ENCODE assay signal across 8 cellular contexts in genomic region chr17:44911133-44912001, GRCh38. TPM values are rescaled to one million over a fixed set of nuclear protein-coding genes. Genes with fewer than 3 reads are reported as not detected.
DNase-seq lines count a peak whose midpoint lies in the region; ATAC-seq and TF ChIP-seq lines count a peak whose summit lies in the region.

No MANE protein-coding gene starts in this region.

- intact Hi-C loops in IMR-90 (cut with micrococcal nuclease) (no loop called here), lower lobe of right lung (cut with DNase I) (no loop called here)

- in situ Hi-C loops in IMR-90 (cut with MboI; ENCODE audit: low sequenced_read_pairs), result loop anchor here (5.0 kb wide), 1 partner anchor 101 kb away; no protein-coding TSS in a partner anchor

- peak overlapping the region; percentile 79 for H2AFZ ChIP-seq in IMR-90 (replicated peaks; ENCODE audit: low read length, poor library complexity)

- ATAC-seq in IMR-90 (ENCODE audit: low read depth) (peak; percentile 42), lower lobe of right lung (peak; percentile 79 to 86)

- H3K36me3 ChIP-seq in IMR-90 (ENCODE audit: control insufficient read depth, insufficient read depth, low read length), result no peaks in the 10 kb centered on the region
- no peaks in the 10 kb centered on the region for H3K36me3 ChIP-seq in duodenal mucosa (ENCODE audit: control insufficient read depth in 1 of 2, insufficient read depth in 2 of 2, low read length in 2 of 2)
- no peaks in the 10 kb centered on the region for H3K36me3 ChIP-seq in lower lobe of right lung

- no peak overlapping the region for H2BK20ac ChIP-seq in IMR-90 (ENCODE audit: low read depth, low read length)

- H4K8ac ChIP-seq in IMR-90 (ENCODE audit: low read depth in 2 of 2, low read length in 2 of 2), result peak overlapping the region in 1 of 2 experiments; percentile 52; a peak in 1 of 4 replicates

- H3K14ac ChIP-seq in IMR-90 (replicated peaks; ENCODE audit: low read depth, low read length), result no peak overlapping the region

- peaks cover 19% of the 10 kb centered on the region for H3K9me1 ChIP-seq in IMR-90 (ENCODE audit: insufficient read depth, low read length)

- BruUV-seq in IMR-90 (replicated peaks; lab: Mats Ljungman, UMichigan), result no TSS peak

- H2AK9ac ChIP-seq in IMR-90 (replicated peaks; ENCODE audit: low read depth, low read length, poor library complexity), result peak overlapping the region; percentile 29

- H2BK15ac ChIP-seq in IMR-90 (ENCODE audit: low read depth, low read length), result peak overlapping the region; percentile 3; the same call in 1 of the 3 replicates

- POLR2A ChIA-PET in IMR-90 (lab: Charles Lee; ENCODE audit: unreplicated experiment), result interaction anchor here (0.6 kb wide), 1 partner anchor 38 kb away, joined by 3 read pairs; no protein-coding TSS in a partner anchor

- CTCF ChIA-PET in IMR-90 (lab: Yijun Ruan, JAX), result interaction anchor here (1.1 kb wide), 1 partner anchor 108 kb away, joined by 3 read pairs; no protein-coding TSS in a partner anchor

- H3K9me3 ChIP-seq in IMR-90 (ENCODE audit: control insufficient read depth, insufficient read depth, low read length) (no peaks in the 10 kb centered on the region), duodenal mucosa (ENCODE audit: control insufficient read depth in 1 of 2, low read length in 2 of 2) (no peaks in the 10 kb centered on the region), lower lobe of right lung (no peaks in the 10 kb centered on the region)

- H3K4me1 ChIP-seq in IMR-90 (ENCODE audit: control insufficient read depth, insufficient read depth, low read length) (peaks cover 11% of the 10 kb centered on the region), duodenal mucosa (ENCODE audit: control insufficient read depth in 1 of 2, insufficient read depth in 2 of 2, low read length in 2 of 2) (peaks cover 8 to 13% of the 10 kb centered on the region in 2 donors), lower lobe of right lung (peaks cover 10% of the 10 kb centered on the region)

- no peak overlapping the region for H3K27ac ChIP-seq in IMR-90 (ENCODE audit: insufficient read depth, low read length)
- H3K27ac ChIP-seq in duodenal mucosa (ENCODE audit: low read depth, low read length), result no peak overlapping the region
- H3K27ac ChIP-seq in lower lobe of right lung, result no peak overlapping the region

- DNase-seq in DMS153 treated with DMSO at 0.1 percent for 48 hours (lab: John Stamatoyannopoulos, UW; ENCODE audit: unreplicated experiment), result peak; percentile 42
- peak; percentile 24 for DNase-seq in IMR-90
- DNase-seq in activated CD4-positive, alpha-beta T cell treated with anti-CD3 and anti-CD28 coated beads for 24 hours (ENCODE audit: low read depth in 2 of 2), result peak; percentile 26 to 33
- peak; percentile 75 for DNase-seq in lower lobe of right lung
- peak; percentile 11 for DNase-seq in stimulated activated CD8-positive, alpha-beta memory T cell treated with anti-CD3 and anti-CD28 coated beads, Interleukin-7, amount 100 ng/mL, for 24 hours (ENCODE audit: low read depth)
- no peak for DNase-seq in NCI-H128 (lab: John Stamatoyannopoulos, UW; ENCODE audit: unreplicated experiment)
- DNase-seq in NCI-H2081 (lab: John Stamatoyannopoulos, UW), result no peak

- H4K91ac ChIP-seq in IMR-90 (ENCODE audit: insufficient read depth, low read depth, low read length), result no peak overlapping the region

- H3K27me3 ChIP-seq in IMR-90 (ENCODE audit: control insufficient read depth, insufficient read depth, low read length), result peaks cover 9% of the 10 kb centered on the region; the same call in 1 of the 2 replicates
- H3K27me3 ChIP-seq in duodenal mucosa (ENCODE audit: control insufficient read depth in 1 of 2, insufficient read depth in 2 of 2, low read length in 2 of 2), result peaks cover 0 to 25% of the 10 kb centered on the region in 2 donors
- H3K27me3 ChIP-seq in lower lobe of right lung (ENCODE audit: low read depth), result peaks cover 22% of the 10 kb centered on the region

- H4K20me1 ChIP-seq in IMR-90 (ENCODE audit: insufficient read depth, low read length), result no peaks in the 10 kb centered on the region; the same call in 1 of the 2 replicates

- no peak overlapping the region for H3K4me2 ChIP-seq in IMR-90 (ENCODE audit: low read depth, low read length)

- H2AK5ac ChIP-seq in IMR-90 (ENCODE audit: low read depth, low read length), result peak overlapping the region; percentile 89

- TF ChIP-seq RAD21 in IMR-90 (IDR thresholded peaks at IDR 0.05; ENCODE audit: low read length), result 0 out of 2 replicates have a peak, but pooled peaks have one; percentile 14

- H2BK120ac ChIP-seq in IMR-90 (ENCODE audit: low read depth, low read length), result 0 out of 2 replicates have a peak overlapping the region, but pooled peaks have one; percentile 9

- no peak overlapping the region for H3K56ac ChIP-seq in IMR-90 (ENCODE audit: extremely low read depth, insufficient read depth, low read length)

- no peak for TF ChIP-seq POLR2A in IMR-90 (IDR thresholded peaks at IDR 0.05; ENCODE audit: low read depth, low read length)

- H2BK5ac ChIP-seq in IMR-90 (ENCODE audit: low read depth, low read length, poor library complexity, severe bottlenecking), result no peak overlapping the region

- WGBS in IMR-90 (ENCODE audit: extremely low coverage in 2 of 2, insufficient read length in 1 of 2), 2 experiments, result 17% methylated on average over 17 of the region's 56 CpGs; no CpG with 5 or more reads in 1 of the 2 experiments

- dilution Hi-C loops in IMR-90 (cut with HindIII; ENCODE audit: low sequenced_read_pairs, unreplicated experiment), result no loop called here

- TF ChIP-seq CTCF in IMR-90 (conservative IDR thresholded peaks at IDR 0.05; ENCODE audit: low read depth, low read length) (peak; percentile 47), lower lobe of right lung (IDR thresholded peaks at IDR 0.05) (peak; percentile 64)

- peaks cover 0 to 5% of the 10 kb centered on the region in 2 experiments; a peak in 2 of 4 replicates for H3K79me1 ChIP-seq in IMR-90 (ENCODE audit: low read depth in 1 of 2, low read length in 2 of 2)

- H3K23ac ChIP-seq in IMR-90 (ENCODE audit: low read depth, low read length), result no peak overlapping the region

- H3K18ac ChIP-seq in IMR-90 (ENCODE audit: low read depth, low read length), result no peak overlapping the region

- H3K9ac ChIP-seq in IMR-90 (ENCODE audit: low read depth, low read length) (no peak overlapping the region), duodenal mucosa (ENCODE audit: low read depth in 1 of 2, low read length in 2 of 2) (no peak overlapping the region)

- no peak overlapping the region for H3K4me3 ChIP-seq in IMR-90 (ENCODE audit: insufficient read depth, low read depth, low read length)
- H3K4me3 ChIP-seq in duodenal mucosa (ENCODE audit: low read depth in 1 of 2, low read length in 2 of 2), result peak overlapping the region; percentile 41 to 57
- H3K4me3 ChIP-seq in lower lobe of right lung, result peak overlapping the region; percentile 46

- no peak overlapping the region for H3K4ac ChIP-seq in IMR-90 (ENCODE audit: low read depth, low read length)

- H4K5ac ChIP-seq in IMR-90 (ENCODE audit: low read depth, low read length), result no peak overlapping the region; the same call in 1 of the 2 replicates

TF ChIP-seq in IMR-90, 13 proteins besides CTCF, POLR2A, EP300 and RAD21:
- TF ChIP-seq NFE2L2 (IDR thresholded peaks at IDR 0.05; ENCODE audit: low read depth, low read length), result no peak
- TF ChIP-seq MAFK (IDR thresholded peaks at IDR 0.05; ENCODE audit: low read depth, low read length), result no peak
- no peak for TF ChIP-seq RFX5 (IDR thresholded peaks at IDR 0.05; ENCODE audit: low read depth, low read length)
- peak; percentile 6; the same call in 1 of the 2 replicates for TF ChIP-seq BHLHE40 (IDR thresholded peaks at IDR 0.05; ENCODE audit: low read depth, low read length)
- TF ChIP-seq MXI1 (IDR thresholded peaks at IDR 0.05; ENCODE audit: borderline replicate concordance, low read depth, low read length), result no peak
- TF ChIP-seq FOS (IDR thresholded peaks at IDR 0.05; ENCODE audit: low read depth, low read length), result no peak

RNA-seq across cellular contexts. Expression of gene GFAP, which starts 3.9 kb away (rescaled TPM):
- total RNA-seq in IMR-90 (2012; rRNA removed) (0.18 TPM in 1 of 2 replicates, not detected in the other), lower lobe of right lung (not detected)
- 0.19 and 0.40 TPM in 2 replicates for polyA plus RNA-seq in IMR-90 (2012; rRNA removed)
- 0.02 and 0.13 TPM in 2 replicates for polyA plus RNA-seq in IMR-90 (2012; cell fraction: cytosol; rRNA removed)
- polyA plus RNA-seq in IMR-90 (2012; cell fraction: nucleus; rRNA removed; ENCODE audit: low replicate concordance), result 0.05 and 0.18 TPM in 2 replicates

RNA-seq across cellular contexts. Expression of gene EFTUD2, which starts 12.1 kb away (rescaled TPM):
- total RNA-seq in IMR-90 (2012; rRNA removed), result 126 and 178 TPM in 2 replicates
- polyA plus RNA-seq in IMR-90 (2012; rRNA removed), result 72.5 and 74.8 TPM in 2 replicates
- 44.7 and 106 TPM in 2 replicates for polyA plus RNA-seq in IMR-90 (2012; cell fraction: cytosol; rRNA removed)
- polyA plus RNA-seq in IMR-90 (2012; cell fraction: nucleus; rRNA removed; ENCODE audit: low replicate concordance), result 70.1 and 74.1 TPM in 2 replicates
- 108 TPM for total RNA-seq in lower lobe of right lung

RNA-seq across cellular contexts. Expression of gene KIF18B, which starts 36.2 kb away (rescaled TPM):
- total RNA-seq in IMR-90 (2012; rRNA removed) (1.3 and 2.5 TPM in 2 replicates), lower lobe of right lung (0.89 TPM)
- polyA plus RNA-seq in IMR-90 (2012; rRNA removed), result 16.0 and 17.4 TPM in 2 replicates
- 7.6 and 7.8 TPM in 2 replicates for polyA plus RNA-seq in IMR-90 (2012; cell fraction: cytosol; rRNA removed)
- 23.3 and 68.0 TPM in 2 replicates for polyA plus RNA-seq in IMR-90 (2012; cell fraction: nucleus; rRNA removed; ENCODE audit: low replicate concordance)

RNA-seq across cellular contexts. Expression of gene C1QL1, which starts 56.7 kb away (rescaled TPM):
- total RNA-seq in IMR-90 (2012; rRNA removed) (0.18 and 0.28 TPM in 2 replicates), lower lobe of right lung (not detected)
- 0.84 and 1.5 TPM in 2 replicates for polyA plus RNA-seq in IMR-90 (2012; rRNA removed)
- polyA plus RNA-seq in IMR-90 (2012; cell fraction: cytosol; rRNA removed), result 1.6 and 4.1 TPM in 2 replicates
- 0.71 and 1.2 TPM in 2 replicates for polyA plus RNA-seq in IMR-90 (2012; cell fraction: nucleus; rRNA removed; ENCODE audit: low replicate concordance)

Comparison
In these comparisons a context has a peak if more than half of its experiments do, and no peak if none do; other contexts are left out.
1. DNase-seq: peak in DMS153 treated with DMSO at 0.1 percent for 48 hours (single experiment), IMR-90 (single experiment), activated CD4-positive, alpha-beta T cell treated with anti-CD3 and anti-CD28 coated beads for 24 hours (2 of 2), lower lobe of right lung (single experiment) and stimulated activated CD8-positive, alpha-beta memory T cell treated with anti-CD3 and anti-CD28 coated beads, Interleukin-7, amount 100 ng/mL, for 24 hours (single experiment); none in NCI-H128 (single experiment) and NCI-H2081 (0 of 2).